3 cellular contexts compared by ENCODE assay signal in genomic region chr10:35781643-35782035, GRCh38.
A peak's percentile ranks its signal among the peaks of the same experiment; 100 is the strongest.
TF ChIP-seq lines count a peak whose summit lies in the region.

No MANE protein-coding gene starts in this region.

TF ChIP-seq in SK-N-SH, 30 proteins besides CTCF, POLR2A, EP300 and RAD21:
- no peak for TF ChIP-seq PBX3 (IDR thresholded peaks at IDR 0.05)
- TF ChIP-seq RCOR1 (IDR thresholded peaks at IDR 0.05; ENCODE audit: low read length): no peak
- TF ChIP-seq GABPA (IDR thresholded peaks at IDR 0.05; ENCODE audit: low read depth): no peak
- no peak for TF ChIP-seq NRF1 (IDR thresholded peaks at IDR 0.05; ENCODE audit: low read depth, low read length)
- TF ChIP-seq CHD2 (IDR thresholded peaks at IDR 0.05; ENCODE audit: low read length, partially characterized antibody): no peak
- no peak for TF ChIP-seq EZH2phosphoT487 (IDR thresholded peaks at IDR 0.05; ENCODE audit: borderline replicate concordance, low read depth)
- TF ChIP-seq NFIC (IDR thresholded peaks at IDR 0.05; ENCODE audit: borderline replicate concordance): no peak
- TF ChIP-seq FOSL2 (IDR thresholded peaks at IDR 0.05; ENCODE audit: borderline replicate concordance, low read depth): no peak
- no peak for TF ChIP-seq SIN3A (IDR thresholded peaks at IDR 0.05; ENCODE audit: borderline replicate concordance, low read depth, low read length)
- TF ChIP-seq MXI1 (IDR thresholded peaks at IDR 0.05; ENCODE audit: low read depth, low read length): no peak
- no peak for TF ChIP-seq TAF1 (IDR thresholded peaks at IDR 0.05; ENCODE audit: borderline replicate concordance, low read depth, low read length)
- no peak for TF ChIP-seq ELF1 (IDR thresholded peaks at IDR 0.05)
- TF ChIP-seq GATA2 (CRISPR knock-in tag; IDR thresholded peaks at IDR 0.05): no peak

TF ChIP-seq in SK-N-SH treated with all-trans-retinoic acid at 6 μM for 48 hours, 23 proteins besides CTCF, POLR2A, EP300 and RAD21:
- TF ChIP-seq OSR1 (CRISPR knock-in tag; IDR thresholded peaks at IDR 0.05) (no peak), BACH2 (CRISPR knock-in tag; IDR thresholded peaks at IDR 0.05; ENCODE audit: borderline replicate concordance) (no peak), POU6F1 (CRISPR knock-in tag; IDR thresholded peaks at IDR 0.05; ENCODE audit: borderline replicate concordance, low read depth) (no peak), ZFP30 (CRISPR knock-in tag; IDR thresholded peaks at IDR 0.05) (no peak), CSRNP3 (CRISPR knock-in tag; IDR thresholded peaks at IDR 0.05) (no peak), PPARA (CRISPR knock-in tag; IDR thresholded peaks at IDR 0.05; ENCODE audit: borderline replicate concordance) (no peak), PATZ1 (CRISPR knock-in tag; IDR thresholded peaks at IDR 0.05; ENCODE audit: borderline replicate concordance) (no peak), GLIS3 (CRISPR knock-in tag; IDR thresholded peaks at IDR 0.05) (no peak), TCF4 (CRISPR knock-in tag; IDR thresholded peaks at IDR 0.05; ENCODE audit: borderline replicate concordance) (no peak), ZC3H10 (CRISPR knock-in tag; IDR thresholded peaks at IDR 0.05) (no peak), SNAI2 (CRISPR knock-in tag; IDR thresholded peaks at IDR 0.05) (no peak), ESRRG (CRISPR knock-in tag; IDR thresholded peaks at IDR 0.05) (no peak), CREB5 (CRISPR knock-in tag; IDR thresholded peaks at IDR 0.05; ENCODE audit: low read depth) (no peak), ZNF8 (CRISPR knock-in tag; IDR thresholded peaks at IDR 0.05) (no peak)

TF ChIP-seq in H1, 55 proteins besides CTCF, POLR2A, EP300 and RAD21:
- TF ChIP-seq YY1 (IDR thresholded peaks at IDR 0.05; ENCODE audit: low read depth, low read length) (0 out of 2 replicates have a peak, but pooled peaks have one; percentile 46), BACH1 (IDR thresholded peaks at IDR 0.05; ENCODE audit: low read length) (no peak), SP2 (IDR thresholded peaks at IDR 0.05; ENCODE audit: low read length) (no peak), TCF12 (IDR thresholded peaks at IDR 0.05; ENCODE audit: low read depth, low read length) (no peak)
